ENCODE assay signal across 2 cellular contexts in the genomic region with DNA sequence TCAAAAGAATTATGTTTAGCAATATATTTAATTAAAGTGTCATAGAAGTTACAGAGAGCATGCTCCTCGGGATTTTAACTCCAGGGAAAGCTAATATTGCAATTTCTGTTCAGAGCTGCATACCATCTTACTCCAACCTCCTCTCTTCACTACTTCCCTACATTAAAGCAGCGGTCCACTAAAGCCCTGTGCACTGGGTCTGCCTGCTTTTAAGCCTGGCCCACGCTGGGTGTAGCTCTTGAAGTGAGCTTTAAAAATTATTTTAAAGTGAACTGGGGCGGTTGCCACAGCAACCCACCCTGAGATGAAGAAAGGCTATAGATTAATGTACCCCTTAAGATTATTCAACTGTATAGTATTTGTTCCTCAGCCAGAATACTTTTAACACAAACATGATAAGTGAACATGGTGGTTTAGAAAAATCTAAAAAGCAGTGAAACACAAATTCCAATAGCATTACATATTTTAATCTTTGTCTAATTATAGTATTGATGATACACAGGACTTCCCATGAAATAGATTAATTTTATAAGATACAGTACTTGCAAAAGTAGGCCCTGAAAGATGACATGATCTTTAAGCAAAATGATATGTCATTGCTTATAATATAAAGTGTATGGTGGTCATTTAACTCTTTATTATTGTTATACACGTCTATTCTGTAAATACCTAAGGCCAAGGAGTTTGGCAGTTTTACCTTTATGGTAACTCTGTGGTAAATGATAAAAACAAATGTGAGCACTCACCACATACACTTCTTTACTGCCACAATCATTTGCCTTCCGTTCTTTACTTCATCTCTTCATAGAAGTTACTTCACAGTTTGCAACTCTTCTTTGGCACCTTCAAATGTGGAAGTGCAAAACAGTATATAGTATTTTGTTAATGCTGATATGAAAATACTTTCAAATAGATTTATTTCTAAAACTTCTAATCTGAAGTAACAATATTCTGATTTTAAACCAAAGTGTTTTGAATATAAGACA.
TF ChIP-seq lines count a peak whose summit lies in the region.

No MANE protein-coding gene starts in this region.

TF ChIP-seq in SK-N-SH treated with all-trans-retinoic acid at 6 μM for 48 hours, 23 proteins besides CTCF, POLR2A, EP300 and RAD21 (continued from another document):
- TF ChIP-seq CREB5 (CRISPR knock-in tag; IDR thresholded peaks at IDR 0.05; ENCODE audit: low read depth) (peak; percentile 54; the same call in 1 of the 2 replicates), ARNTL (CRISPR knock-in tag; IDR thresholded peaks at IDR 0.05; ENCODE audit: borderline replicate concordance, low read depth) (no peak), SNAI2 (CRISPR knock-in tag; IDR thresholded peaks at IDR 0.05) (no peak)
- TF ChIP-seq, protein P1, sequence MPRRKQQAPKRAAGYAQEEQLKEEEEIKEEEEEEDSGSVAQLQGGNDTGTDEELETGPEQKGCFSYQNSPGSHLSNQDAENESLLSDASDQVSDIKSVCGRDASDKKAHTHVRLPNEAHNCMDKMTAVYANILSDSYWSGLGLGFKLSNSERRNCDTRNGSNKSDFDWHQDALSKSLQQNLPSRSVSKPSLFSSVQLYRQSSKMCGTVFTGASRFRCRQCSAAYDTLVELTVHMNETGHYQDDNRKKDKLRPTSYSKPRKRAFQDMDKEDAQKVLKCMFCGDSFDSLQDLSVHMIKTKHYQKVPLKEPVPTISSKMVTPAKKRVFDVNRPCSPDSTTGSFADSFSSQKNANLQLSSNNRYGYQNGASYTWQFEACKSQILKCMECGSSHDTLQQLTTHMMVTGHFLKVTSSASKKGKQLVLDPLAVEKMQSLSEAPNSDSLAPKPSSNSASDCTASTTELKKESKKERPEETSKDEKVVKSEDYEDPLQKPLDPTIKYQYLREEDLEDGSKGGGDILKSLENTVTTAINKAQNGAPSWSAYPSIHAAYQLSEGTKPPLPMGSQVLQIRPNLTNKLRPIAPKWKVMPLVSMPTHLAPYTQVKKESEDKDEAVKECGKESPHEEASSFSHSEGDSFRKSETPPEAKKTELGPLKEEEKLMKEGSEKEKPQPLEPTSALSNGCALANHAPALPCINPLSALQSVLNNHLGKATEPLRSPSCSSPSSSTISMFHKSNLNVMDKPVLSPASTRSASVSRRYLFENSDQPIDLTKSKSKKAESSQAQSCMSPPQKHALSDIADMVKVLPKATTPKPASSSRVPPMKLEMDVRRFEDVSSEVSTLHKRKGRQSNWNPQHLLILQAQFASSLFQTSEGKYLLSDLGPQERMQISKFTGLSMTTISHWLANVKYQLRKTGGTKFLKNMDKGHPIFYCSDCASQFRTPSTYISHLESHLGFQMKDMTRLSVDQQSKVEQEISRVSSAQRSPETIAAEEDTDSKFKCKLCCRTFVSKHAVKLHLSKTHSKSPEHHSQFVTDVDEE (CRISPR knock-in tag; IDR thresholded peaks at IDR 0.05), result no peak

TF ChIP-seq in SK-N-SH, 30 proteins besides CTCF, POLR2A, EP300 and RAD21 (continued from another document):
- TF ChIP-seq IRF3 (IDR thresholded peaks at IDR 0.05; ENCODE audit: low read depth, low read length), result no peak
- no peak for TF ChIP-seq ZBTB33 (IDR thresholded peaks at IDR 0.05; ENCODE audit: borderline replicate concordance, low read depth)
- TF ChIP-seq, protein P2, sequence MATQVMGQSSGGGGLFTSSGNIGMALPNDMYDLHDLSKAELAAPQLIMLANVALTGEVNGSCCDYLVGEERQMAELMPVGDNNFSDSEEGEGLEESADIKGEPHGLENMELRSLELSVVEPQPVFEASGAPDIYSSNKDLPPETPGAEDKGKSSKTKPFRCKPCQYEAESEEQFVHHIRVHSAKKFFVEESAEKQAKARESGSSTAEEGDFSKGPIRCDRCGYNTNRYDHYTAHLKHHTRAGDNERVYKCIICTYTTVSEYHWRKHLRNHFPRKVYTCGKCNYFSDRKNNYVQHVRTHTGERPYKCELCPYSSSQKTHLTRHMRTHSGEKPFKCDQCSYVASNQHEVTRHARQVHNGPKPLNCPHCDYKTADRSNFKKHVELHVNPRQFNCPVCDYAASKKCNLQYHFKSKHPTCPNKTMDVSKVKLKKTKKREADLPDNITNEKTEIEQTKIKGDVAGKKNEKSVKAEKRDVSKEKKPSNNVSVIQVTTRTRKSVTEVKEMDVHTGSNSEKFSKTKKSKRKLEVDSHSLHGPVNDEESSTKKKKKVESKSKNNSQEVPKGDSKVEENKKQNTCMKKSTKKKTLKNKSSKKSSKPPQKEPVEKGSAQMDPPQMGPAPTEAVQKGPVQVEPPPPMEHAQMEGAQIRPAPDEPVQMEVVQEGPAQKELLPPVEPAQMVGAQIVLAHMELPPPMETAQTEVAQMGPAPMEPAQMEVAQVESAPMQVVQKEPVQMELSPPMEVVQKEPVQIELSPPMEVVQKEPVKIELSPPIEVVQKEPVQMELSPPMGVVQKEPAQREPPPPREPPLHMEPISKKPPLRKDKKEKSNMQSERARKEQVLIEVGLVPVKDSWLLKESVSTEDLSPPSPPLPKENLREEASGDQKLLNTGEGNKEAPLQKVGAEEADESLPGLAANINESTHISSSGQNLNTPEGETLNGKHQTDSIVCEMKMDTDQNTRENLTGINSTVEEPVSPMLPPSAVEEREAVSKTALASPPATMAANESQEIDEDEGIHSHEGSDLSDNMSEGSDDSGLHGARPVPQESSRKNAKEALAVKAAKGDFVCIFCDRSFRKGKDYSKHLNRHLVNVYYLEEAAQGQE (IDR thresholded peaks at IDR 0.05; ENCODE audit: low read depth, low read length), result no peak
